In the genomic region with DNA sequence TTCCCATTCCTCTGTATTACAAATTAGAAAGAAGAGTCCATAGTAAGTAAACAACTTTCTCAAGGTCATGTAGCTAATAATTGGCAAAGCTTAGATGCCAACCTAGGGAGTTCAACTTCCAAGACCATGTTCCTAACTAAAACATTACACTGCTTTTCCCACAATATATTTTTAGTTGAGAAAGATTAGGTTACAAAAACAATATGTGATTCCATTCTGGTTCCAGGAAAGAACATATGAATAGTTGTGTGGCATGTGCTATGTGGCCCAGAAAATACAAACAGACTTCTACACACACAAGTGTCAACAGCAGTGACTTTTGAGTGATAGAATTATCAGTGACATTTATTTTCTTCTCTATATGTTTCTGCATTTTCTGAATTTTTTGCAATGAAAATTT, we compare ENCODE assay signal across 20 cellular contexts.
"Had no signal": no experiment of that assay in that cellular context is flagged by ENCODE, and none has a peak within 500 bp of the region (broad histone marks: within the 10 kb centered on the region; RNA-seq: fewer than 3 reads in every experiment).

No MANE protein-coding gene starts in this region.

- DNase-seq: KBM-7, MG63, NCI-H1092, NCI-H1105 treated with DMSO at 0.1 percent for 48 hours, NCI-H1417 treated with DMSO at 0.1 percent for 48 hours, NCI-H187, NCI-H2029, NCI-H2081 treated with DMSO at 0.1 percent for 48 hours, NCI-H2171, NCI-H226, NCI-H446, NCI-H510A, NCI-H524 treated with DMSO at 0.1 percent for 48 hours, NCI-H69, NCI-H774, PC-3, SHP77 had no signal

- H3K9me3 ChIP-seq: MG63 had no signal

- H3K27ac ChIP-seq: RWPE1 had no signal

- H3K36me3 ChIP-seq: MG63 had no signal

- ATAC-seq: Panc1, PC-3, SK-N-SH treated with all-trans-retinoic acid at 6 μM for 48 hours had no signal

- H3K4me3 ChIP-seq: MG63 had no signal

- H3K27me3 ChIP-seq: MG63 had no signal
